In genomic region chr22:25334091-25334490, GRCh38 we compare ENCODE assay signal across 9 cellular contexts.
A peak's percentile ranks its signal among the peaks of the same experiment; 100 is the strongest.
DNase-seq lines count a peak whose midpoint lies in the region; ATAC-seq lines count a peak whose summit lies in the region.
"Had no signal": no experiment of that assay in that cellular context is flagged by ENCODE, and none has a peak within 500 bp of the region (broad histone marks: within the 10 kb centered on the region; RNA-seq: fewer than 3 reads in every experiment).

No MANE protein-coding gene starts in this region.

- H3K9me3 Mint-ChIP-seq in activated naive CD8-positive, alpha-beta T cell treated with anti-CD3 and anti-CD28 coated beads for 36 hours, result peaks cover 15% of the 10 kb centered on the region

- no peak overlapping the region for H3K9ac ChIP-seq in NT2/D1 (ENCODE audit: insufficient read length, low read depth)

- no CpG with 5 or more reads among the region's 10 CpGs for WGBS in iPS DF 6.9 (ENCODE audit: insufficient coverage, insufficient read length)

- H3K27me3 Mint-ChIP-seq in activated naive CD8-positive, alpha-beta T cell treated with anti-CD3 and anti-CD28 coated beads for 36 hours, result peaks cover 3% of the 10 kb centered on the region

- H3K4me3 ChIP-seq in NT2/D1 (ENCODE audit: insufficient read length, low read depth) (no peak overlapping the region), iPS DF 6.9 (ENCODE audit: low read length) (no peak overlapping the region)

- no peak overlapping the region for H3K4me3 Mint-ChIP-seq in activated naive CD8-positive, alpha-beta T cell treated with anti-CD3 and anti-CD28 coated beads for 36 hours
- H3K4me3 Mint-ChIP-seq: CD8-positive, alpha-beta memory T cell had no signal

- H3K27me3 ChIP-seq in NT2/D1 (ENCODE audit: insufficient read depth, insufficient read length), result no peaks in the 10 kb centered on the region
- no peaks in the 10 kb centered on the region; the same call in 1 of the 2 replicates for H3K27me3 ChIP-seq in iPS DF 6.9 (ENCODE audit: control insufficient read depth, insufficient read depth, low read length)

- H3K36me3 Mint-ChIP-seq in activated naive CD8-positive, alpha-beta T cell treated with anti-CD3 and anti-CD28 coated beads for 36 hours, result no peaks in the 10 kb centered on the region

- no peaks in the 10 kb centered on the region for H3K4me1 ChIP-seq in NT2/D1 (ENCODE audit: insufficient read depth, insufficient read length)
- no peaks in the 10 kb centered on the region for H3K4me1 ChIP-seq in iPS DF 6.9 (ENCODE audit: control insufficient read depth, insufficient read depth, low read length)

- H3K27ac ChIP-seq in iPS DF 6.9 (ENCODE audit: low read length), result no peak overlapping the region

- no peaks in the 10 kb centered on the region for H3K9me3 ChIP-seq in NT2/D1 (ENCODE audit: insufficient read depth, low read length)
- no peaks in the 10 kb centered on the region for H3K9me3 ChIP-seq in iPS DF 6.9 (ENCODE audit: control insufficient read depth, insufficient read depth, low read length)

- no peaks in the 10 kb centered on the region for H3K36me3 ChIP-seq in NT2/D1 (ENCODE audit: insufficient read depth, insufficient read length, low read length)
- no peaks in the 10 kb centered on the region for H3K36me3 ChIP-seq in iPS DF 6.9 (ENCODE audit: control insufficient read depth, insufficient read depth, low read length)

- ATAC-seq in GM18909 (IDR thresholded peaks at IDR 0.05; ENCODE audit: poor library complexity, unreplicated experiment), result no peak

- no peaks in the 10 kb centered on the region for H3K4me1 Mint-ChIP-seq in activated naive CD8-positive, alpha-beta T cell treated with anti-CD3 and anti-CD28 coated beads for 36 hours

- no peak overlapping the region for H3K27ac Mint-ChIP-seq in activated naive CD8-positive, alpha-beta T cell treated with anti-CD3 and anti-CD28 coated beads for 36 hours
- H3K27ac Mint-ChIP-seq: CD8-positive, alpha-beta memory T cell had no signal

- peak; percentile 1 for DNase-seq in NCI-H345 (lab: John Stamatoyannopoulos, UW)
- no peak for DNase-seq in NCI-H345 treated with DMSO at 0.1 percent for 48 hours (lab: John Stamatoyannopoulos, UW; ENCODE audit: unreplicated experiment)
- peak; percentile 54 for DNase-seq in NT2/D1 (ENCODE audit: low read depth, low spot score)
- DNase-seq in activated naive CD8-positive, alpha-beta T cell treated with anti-CD3 and anti-CD28 coated beads for 36 hours, result peak; percentile 49
- peak; percentile 35 for DNase-seq in iPS DF 6.9 (ENCODE audit: low read depth, low spot score)
- peak; percentile 44 for DNase-seq in stimulated activated CD4-positive, alpha-beta T cell treated with anti-CD3 and anti-CD28 coated beads, Interleukin-4, amount 100 ng/mL, for 24 hours
- DNase-seq in GM19238 (ENCODE audit: insufficient read length, low spot score), result no peak

Comparison
In these comparisons a context has a peak if more than half of its experiments do, and no peak if none do; other contexts are left out.
1. DNase-seq: peak in NCI-H345 (single experiment), NT2/D1 (single experiment), activated naive CD8-positive, alpha-beta T cell treated with anti-CD3 and anti-CD28 coated beads for 36 hours (single experiment), iPS DF 6.9 (single experiment) and stimulated activated CD4-positive, alpha-beta T cell treated with anti-CD3 and anti-CD28 coated beads, Interleukin-4, amount 100 ng/mL, for 24 hours (single experiment); none in NCI-H345 treated with DMSO at 0.1 percent for 48 hours (single experiment) and GM19238 (single experiment).